Comparison of ENCODE assay signal across 1 cellular context in genomic region chr16:66528294-66528693, GRCh38.
TF ChIP-seq lines count a peak whose summit lies in the region.

No MANE protein-coding gene starts in this region.

TF ChIP-seq in K562, 482 proteins besides CTCF, POLR2A, EP300 and RAD21:
- TF ChIP-seq USF2 (CRISPR knock-in tag; IDR thresholded peaks at IDR 0.05), result peak; percentile 68
- no peak for TF ChIP-seq CTBP1 (IDR thresholded peaks at IDR 0.05; ENCODE audit: borderline replicate concordance)
- peak; percentile 61 for TF ChIP-seq USF1 (CRISPR knock-in tag; IDR thresholded peaks at IDR 0.05)
- peak; percentile 62 for TF ChIP-seq RAD51 (IDR thresholded peaks at IDR 0.05; ENCODE audit: borderline replicate concordance, low read depth)
- peak; percentile 55 for TF ChIP-seq ZFP36 (IDR thresholded peaks at IDR 0.05; ENCODE audit: low read depth, low read length, partially characterized antibody)
